Comparison of ENCODE assay signal across 22 cellular contexts in genomic region chr12:23987032-23987431, GRCh38. TPM values are rescaled to one million over a fixed set of nuclear protein-coding genes. Genes with fewer than 3 reads are reported as not detected.
"Had no signal": no experiment of that assay in that cellular context is flagged by ENCODE, and none has a peak within 500 bp of the region (broad histone marks: within the 10 kb centered on the region; RNA-seq: fewer than 3 reads in every experiment).

No MANE protein-coding gene starts in this region.

- H3K36me3 ChIP-seq: MG63 had no signal

- ATAC-seq: Panc1, PC-3 had no signal

- H3K9me3 ChIP-seq: MG63, SK-N-SH had no signal

- DNase-seq: Karpas-422, KG1, MG63, NCI-H1092, NCI-H1105 treated with DMSO at 0.1 percent for 48 hours, NCI-H1417 treated with DMSO at 0.1 percent for 48 hours, NCI-H146, NCI-H1694 treated with DMSO at 0.1 percent for 48 hours, NCI-H2029, NCI-H2081 treated with DMSO at 0.1 percent for 48 hours, NCI-H2171, NCI-H226, NCI-H446, NCI-H510A, NCI-H524 treated with DMSO at 0.1 percent for 48 hours, NCI-H69, NCI-H774, PC-3, SHP77, SK-N-SH had no signal

- H3K4me3 ChIP-seq: MG63 had no signal

- H3K9ac ChIP-seq: SK-N-SH had no signal

- H3K27ac ChIP-seq: RWPE1 had no signal

- H3K27me3 ChIP-seq: MG63 had no signal

- H3K4me2 ChIP-seq: SK-N-SH had no signal

RNA-seq across cellular contexts. Expression of gene SOX5, which starts 37.6 kb away (rescaled TPM):
- total RNA-seq: PC-3 had no signal
